ENCODE assay signal across 1 cellular context in the genomic region with DNA sequence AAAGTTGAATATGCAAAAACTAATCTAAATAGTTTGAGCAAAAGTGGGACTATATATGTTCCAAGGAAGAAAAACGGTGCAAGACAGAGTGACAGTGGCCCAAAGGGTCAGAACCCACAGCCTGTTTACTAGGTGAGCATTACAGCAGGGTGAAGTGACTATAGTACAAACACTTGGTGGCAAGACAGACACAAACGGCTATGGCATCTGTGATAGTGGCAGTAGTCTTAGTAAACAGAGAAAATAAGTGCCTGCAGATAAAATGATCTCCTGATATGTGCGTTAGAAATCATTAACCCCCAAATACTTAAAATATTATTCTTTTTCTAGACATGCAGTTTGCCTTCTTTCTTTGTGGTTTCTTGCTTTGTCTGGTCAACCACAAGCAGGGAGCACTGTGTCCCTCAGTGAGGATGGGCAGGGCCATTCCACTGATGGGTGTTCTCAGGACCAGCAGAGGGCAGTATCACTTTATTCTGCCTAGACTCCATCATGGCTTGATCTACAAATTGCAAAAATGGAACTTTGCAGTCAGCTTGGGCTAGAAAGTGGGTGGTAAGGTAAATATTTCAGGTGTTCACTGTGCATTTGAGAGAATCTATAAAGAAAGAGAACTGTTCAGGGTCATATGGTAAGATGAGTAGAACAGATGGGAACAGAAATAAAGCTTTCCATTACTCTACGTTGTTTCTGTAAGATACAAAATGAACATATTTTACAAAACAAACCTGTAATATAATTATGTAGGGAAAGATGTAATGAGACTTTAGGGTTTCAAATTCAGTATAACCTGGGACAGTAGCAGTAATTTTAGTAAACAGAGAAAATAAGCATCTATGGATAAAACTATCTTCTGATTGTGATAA.
A peak's percentile ranks its signal among the peaks of the same experiment; 100 is the strongest.
TF ChIP-seq lines count a peak whose summit lies in the region.

No MANE protein-coding gene starts in this region.

TF ChIP-seq in HepG2, 621 proteins besides CTCF, POLR2A, EP300 and RAD21 (continued from another document and continues in another):
- TF ChIP-seq, protein P1, sequence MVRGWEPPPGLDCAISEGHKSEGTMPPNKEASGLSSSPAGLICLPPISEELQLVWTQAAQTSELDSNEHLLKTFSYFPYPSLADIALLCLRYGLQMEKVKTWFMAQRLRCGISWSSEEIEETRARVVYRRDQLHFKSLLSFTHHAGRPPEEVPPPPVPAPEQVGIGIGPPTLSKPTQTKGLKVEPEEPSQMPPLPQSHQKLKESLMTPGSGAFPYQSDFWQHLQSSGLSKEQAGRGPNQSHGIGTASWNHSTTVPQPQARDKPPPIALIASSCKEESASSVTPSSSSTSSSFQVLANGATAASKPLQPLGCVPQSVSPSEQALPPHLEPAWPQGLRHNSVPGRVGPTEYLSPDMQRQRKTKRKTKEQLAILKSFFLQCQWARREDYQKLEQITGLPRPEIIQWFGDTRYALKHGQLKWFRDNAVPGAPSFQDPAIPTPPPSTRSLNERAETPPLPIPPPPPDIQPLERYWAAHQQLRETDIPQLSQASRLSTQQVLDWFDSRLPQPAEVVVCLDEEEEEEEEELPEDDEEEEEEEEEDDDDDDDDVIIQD (CRISPR knock-in tag; IDR thresholded peaks at IDR 0.05; ENCODE audit: low read depth), result 0 out of 2 replicates have a peak, but pooled peaks have one; percentile 39
- TF ChIP-seq ZNF839 (CRISPR knock-in tag; IDR thresholded peaks at IDR 0.05; ENCODE audit: borderline replicate concordance), result no peak
- no peak for TF ChIP-seq GLI4 (CRISPR knock-in tag; IDR thresholded peaks at IDR 0.05; ENCODE audit: borderline replicate concordance)
- TF ChIP-seq RARA (CRISPR knock-in tag; IDR thresholded peaks at IDR 0.05), result no peak
- 0 out of 4 replicates have a peak, but pooled peaks of 1 of the 2 experiments have one; percentile 33 for TF ChIP-seq KLF16 (CRISPR knock-in tag; IDR thresholded peaks at IDR 0.05)
- TF ChIP-seq ZNF7 (CRISPR knock-in tag; IDR thresholded peaks at IDR 0.05), result no peak
- TF ChIP-seq ERF (CRISPR knock-in tag; IDR thresholded peaks at IDR 0.05), result no peak
- TF ChIP-seq YY1 (IDR thresholded peaks at IDR 0.05; ENCODE audit: insufficient read depth, insufficient replicate concordance, low read depth, low read length), result no peak
- TF ChIP-seq ZNF570 (CRISPR knock-in tag; IDR thresholded peaks at IDR 0.05; ENCODE audit: borderline replicate concordance), result no peak
- no peak for TF ChIP-seq ARID2 (CRISPR knock-in tag; IDR thresholded peaks at IDR 0.05; ENCODE audit: borderline replicate concordance)
- no peak for TF ChIP-seq ARNT2 (CRISPR knock-in tag; IDR thresholded peaks at IDR 0.05; ENCODE audit: low read depth)
- no peak for TF ChIP-seq RXRA (CRISPR knock-in tag; IDR thresholded peaks at IDR 0.05)
- TF ChIP-seq NFE2L2 (IDR thresholded peaks at IDR 0.05; ENCODE audit: low read length), result no peak
- TF ChIP-seq ZNF3 (CRISPR knock-in tag; IDR thresholded peaks at IDR 0.05), result no peak
- no peak for TF ChIP-seq SP2 (CRISPR knock-in tag; IDR thresholded peaks at IDR 0.05)
- TF ChIP-seq, protein P2, sequence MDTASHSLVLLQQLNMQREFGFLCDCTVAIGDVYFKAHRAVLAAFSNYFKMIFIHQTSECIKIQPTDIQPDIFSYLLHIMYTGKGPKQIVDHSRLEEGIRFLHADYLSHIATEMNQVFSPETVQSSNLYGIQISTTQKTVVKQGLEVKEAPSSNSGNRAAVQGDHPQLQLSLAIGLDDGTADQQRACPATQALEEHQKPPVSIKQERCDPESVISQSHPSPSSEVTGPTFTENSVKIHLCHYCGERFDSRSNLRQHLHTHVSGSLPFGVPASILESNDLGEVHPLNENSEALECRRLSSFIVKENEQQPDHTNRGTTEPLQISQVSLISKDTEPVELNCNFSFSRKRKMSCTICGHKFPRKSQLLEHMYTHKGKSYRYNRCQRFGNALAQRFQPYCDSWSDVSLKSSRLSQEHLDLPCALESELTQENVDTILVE (CRISPR knock-in tag; IDR thresholded peaks at IDR 0.05), result no peak
- no peak for TF ChIP-seq ZNF17 (CRISPR knock-in tag; IDR thresholded peaks at IDR 0.05)
- no peak for TF ChIP-seq DMAP1 (CRISPR knock-in tag; IDR thresholded peaks at IDR 0.05)
- peak; percentile 91 for TF ChIP-seq STAG1 (CRISPR knock-in tag; IDR thresholded peaks at IDR 0.05)
- no peak for TF ChIP-seq KDM4B (CRISPR knock-in tag; IDR thresholded peaks at IDR 0.05)
- TF ChIP-seq ZFP36L2 (CRISPR knock-in tag; IDR thresholded peaks at IDR 0.05), result no peak
- 0 out of 2 replicates have a peak, but pooled peaks have one; percentile 22 for TF ChIP-seq HNF1B (CRISPR knock-in tag; IDR thresholded peaks at IDR 0.05)
- TF ChIP-seq CAMTA2 (CRISPR knock-in tag; IDR thresholded peaks at IDR 0.05; ENCODE audit: borderline replicate concordance), result no peak
- TF ChIP-seq FOXK1 (CRISPR knock-in tag; IDR thresholded peaks at IDR 0.05; ENCODE audit: borderline replicate concordance, low read depth), result no peak
- TF ChIP-seq ELF1 (CRISPR knock-in tag; IDR thresholded peaks at IDR 0.05), result no peak
- TF ChIP-seq ZNF430 (CRISPR knock-in tag; IDR thresholded peaks at IDR 0.05), result no peak
- TF ChIP-seq, protein P3, sequence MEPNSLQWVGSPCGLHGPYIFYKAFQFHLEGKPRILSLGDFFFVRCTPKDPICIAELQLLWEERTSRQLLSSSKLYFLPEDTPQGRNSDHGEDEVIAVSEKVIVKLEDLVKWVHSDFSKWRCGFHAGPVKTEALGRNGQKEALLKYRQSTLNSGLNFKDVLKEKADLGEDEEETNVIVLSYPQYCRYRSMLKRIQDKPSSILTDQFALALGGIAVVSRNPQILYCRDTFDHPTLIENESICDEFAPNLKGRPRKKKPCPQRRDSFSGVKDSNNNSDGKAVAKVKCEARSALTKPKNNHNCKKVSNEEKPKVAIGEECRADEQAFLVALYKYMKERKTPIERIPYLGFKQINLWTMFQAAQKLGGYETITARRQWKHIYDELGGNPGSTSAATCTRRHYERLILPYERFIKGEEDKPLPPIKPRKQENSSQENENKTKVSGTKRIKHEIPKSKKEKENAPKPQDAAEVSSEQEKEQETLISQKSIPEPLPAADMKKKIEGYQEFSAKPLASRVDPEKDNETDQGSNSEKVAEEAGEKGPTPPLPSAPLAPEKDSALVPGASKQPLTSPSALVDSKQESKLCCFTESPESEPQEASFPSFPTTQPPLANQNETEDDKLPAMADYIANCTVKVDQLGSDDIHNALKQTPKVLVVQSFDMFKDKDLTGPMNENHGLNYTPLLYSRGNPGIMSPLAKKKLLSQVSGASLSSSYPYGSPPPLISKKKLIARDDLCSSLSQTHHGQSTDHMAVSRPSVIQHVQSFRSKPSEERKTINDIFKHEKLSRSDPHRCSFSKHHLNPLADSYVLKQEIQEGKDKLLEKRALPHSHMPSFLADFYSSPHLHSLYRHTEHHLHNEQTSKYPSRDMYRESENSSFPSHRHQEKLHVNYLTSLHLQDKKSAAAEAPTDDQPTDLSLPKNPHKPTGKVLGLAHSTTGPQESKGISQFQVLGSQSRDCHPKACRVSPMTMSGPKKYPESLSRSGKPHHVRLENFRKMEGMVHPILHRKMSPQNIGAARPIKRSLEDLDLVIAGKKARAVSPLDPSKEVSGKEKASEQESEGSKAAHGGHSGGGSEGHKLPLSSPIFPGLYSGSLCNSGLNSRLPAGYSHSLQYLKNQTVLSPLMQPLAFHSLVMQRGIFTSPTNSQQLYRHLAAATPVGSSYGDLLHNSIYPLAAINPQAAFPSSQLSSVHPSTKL (CRISPR knock-in tag; IDR thresholded peaks at IDR 0.05), result peak; percentile 26; the same call in 1 of the 2 replicates
- 0 out of 2 replicates have a peak, but pooled peaks have one; percentile 55 for TF ChIP-seq MIXL1 (CRISPR knock-in tag; IDR thresholded peaks at IDR 0.05)
- TF ChIP-seq PPARG (CRISPR knock-in tag; conservative IDR thresholded peaks at IDR 0.05), result no peak
- TF ChIP-seq KLF12 (CRISPR knock-in tag; IDR thresholded peaks at IDR 0.05; ENCODE audit: borderline replicate concordance), result no peak
- TF ChIP-seq SKIL (CRISPR knock-in tag; IDR thresholded peaks at IDR 0.05; ENCODE audit: borderline replicate concordance), result no peak
- peak; percentile 37; the same call in 1 of the 2 replicates for TF ChIP-seq ELF3 (CRISPR knock-in tag; IDR thresholded peaks at IDR 0.05)
- no peak for TF ChIP-seq E2F5 (CRISPR knock-in tag; conservative IDR thresholded peaks at IDR 0.05)
- TF ChIP-seq BRF2 (CRISPR knock-in tag; IDR thresholded peaks at IDR 0.05), result no peak
- TF ChIP-seq ZNF644 (CRISPR knock-in tag; IDR thresholded peaks at IDR 0.05; ENCODE audit: low read depth), result 0 out of 2 replicates have a peak, but pooled peaks have one; percentile 40
- no peak for TF ChIP-seq RERE (CRISPR knock-in tag; IDR thresholded peaks at IDR 0.05; ENCODE audit: low read depth)
- no peak for TF ChIP-seq MEF2D (CRISPR knock-in tag; IDR thresholded peaks at IDR 0.05)
- no peak for TF ChIP-seq POLR2G (IDR thresholded peaks at IDR 0.05; ENCODE audit: low read depth, low read length)
- TF ChIP-seq ZNF292 (CRISPR knock-in tag; IDR thresholded peaks at IDR 0.05; ENCODE audit: borderline replicate concordance, low read depth), result no peak
- no peak for TF ChIP-seq SATB2 (CRISPR knock-in tag; IDR thresholded peaks at IDR 0.05)
- no peak for TF ChIP-seq ZNF674 (CRISPR knock-in tag; IDR thresholded peaks at IDR 0.05; ENCODE audit: low read depth)
- TF ChIP-seq RFX1 (IDR thresholded peaks at IDR 0.05), result no peak
- no peak for TF ChIP-seq ZNF44 (CRISPR knock-in tag; IDR thresholded peaks at IDR 0.05)
- no peak for TF ChIP-seq ZNF766 (CRISPR knock-in tag; IDR thresholded peaks at IDR 0.05; ENCODE audit: borderline replicate concordance)
